24 cellular contexts compared by ENCODE assay signal in genomic region chr11:95569207-95569606, GRCh38.
"Had no signal": no experiment of that assay in that cellular context is flagged by ENCODE, and none has a peak within 500 bp of the region (broad histone marks: within the 10 kb centered on the region; RNA-seq: fewer than 3 reads in every experiment).

No MANE protein-coding gene starts in this region.

- H3K9me3 ChIP-seq: SJSA1 had no signal

- H3K4me3 Mint-ChIP-seq: IgD-negative memory B cell had no signal

- H3K4me1 ChIP-seq: SJSA1 had no signal

- H3K27me3 ChIP-seq: MG63, SJSA1 had no signal

- H3K27ac Mint-ChIP-seq: IgD-negative memory B cell had no signal

- H3K27ac ChIP-seq: SJSA1, SK-N-MC had no signal

- H3K36me3 ChIP-seq: MG63, SJSA1 had no signal

- H3K4me1 Mint-ChIP-seq: IgD-negative memory B cell had no signal

- H3K27me3 Mint-ChIP-seq: IgD-negative memory B cell had no signal

- FAIRE-seq: RCC 7860 had no signal

- H3K4me3 ChIP-seq: MG63, SJSA1, SK-N-MC had no signal

- DNase-seq: Karpas-422, KG1, MG63, NCI-H1092, NCI-H1105 treated with DMSO at 0.1 percent for 48 hours, NCI-H1417 treated with DMSO at 0.1 percent for 48 hours, NCI-H146, NCI-H1694 treated with DMSO at 0.1 percent for 48 hours, NCI-H1930, NCI-H2081, NCI-H2107, NCI-H226, NCI-H446, NCI-H510A, NCI-H524 treated with DMSO at 0.1 percent for 48 hours, NCI-H69, NCI-H774, Right ventricle myocardium superior, RPMI8226, SIG-M5 had no signal

- H3K36me3 Mint-ChIP-seq: IgD-negative memory B cell had no signal
